In genomic region chr11:84828616-84829015, GRCh38 we compare ENCODE assay signal across 33 cellular contexts.
"Had no signal": no experiment of that assay in that cellular context is flagged by ENCODE, and none has a peak within 500 bp of the region (broad histone marks: within the 10 kb centered on the region; RNA-seq: fewer than 3 reads in every experiment).

No MANE protein-coding gene starts in this region.

- H3K36me3 ChIP-seq: MG63 had no signal

- H3K9me3 ChIP-seq: MG63 had no signal

- H3K4me3 ChIP-seq: MG63 had no signal

- H3K27me3 ChIP-seq: MG63 had no signal

- DNase-seq: Karpas-422, Kasumi-1, MG63, MM.1S, MV-4-11, NCI-H1048, NCI-H1092, NCI-H1092 treated with DMSO at 0.1 percent for 48 hours, NCI-H1105, NCI-H1105 treated with DMSO at 0.1 percent for 48 hours, NCI-H1417, NCI-H1417 treated with DMSO at 0.1 percent for 48 hours, NCI-H1436, NCI-H1436 treated with DMSO at 0.1 percent for 48 hours, NCI-H146, NCI-H1694, NCI-H1694 treated with DMSO at 0.1 percent for 48 hours, NCI-H187, NCI-H187 treated with DMSO at 0.1 percent for 48 hours, NCI-H1930, NCI-H2029, NCI-H2029 treated with DMSO at 0.1 percent for 48 hours, NCI-H2081, NCI-H2081 treated with DMSO at 0.1 percent for 48 hours, NCI-H2107, NCI-H2171, NCI-H2171 treated with DMSO at 0.1 percent for 48 hours, NCI-H226, NCI-H345, NCI-H446, NCI-H446 treated with DMSO at 0.1 percent for 48 hours, NCI-H510A, NCI-H510A treated with DMSO at 0.1 percent for 48 hours had no signal
